12 cellular contexts compared by ENCODE assay signal in genomic region chr7:76424413-76425111, GRCh38. TPM values are rescaled to one million over a fixed set of nuclear protein-coding genes. Genes with fewer than 3 reads are reported as not detected.
DNase-seq lines count a peak whose midpoint lies in the region; ATAC-seq, FAIRE-seq and TF ChIP-seq lines count a peak whose summit lies in the region.
"Had no signal": no experiment of that assay in that cellular context is flagged by ENCODE, and none has a peak within 500 bp of the region (broad histone marks: within the 10 kb centered on the region; RNA-seq: fewer than 3 reads in every experiment).

ZP3 (plus strand) TSS chr7:76424950; CDS start chr7:76424965, 15 bp downstream.

- DNase-seq in GM12891 (ENCODE audit: insufficient read length, low spot score) (no peak), H7 (peak; percentile 26), NT2/D1 (ENCODE audit: low read depth, low spot score) (no peak), keratinocyte (ENCODE audit: low read depth, low spot score) (no peak), KG1 (lab: John Stamatoyannopoulos, UW) (no peak)
- DNase-seq in activated CD4-positive, alpha-beta T cell treated with anti-CD3 and anti-CD28 coated beads for 48 hours = no peak
- DNase-seq: OCI-M1 had no signal

- no peak for TF ChIP-seq CTCF in keratinocyte (optimal IDR thresholded peaks at IDR 0.05 in 1 of 3, IDR thresholded peaks at IDR 0.05 in 1 of 3, conservative IDR thresholded peaks at IDR 0.05 in 1 of 3; ENCODE audit: extremely low read depth in 1 of 3, insufficient read depth in 2 of 3, low read length in 3 of 3)

- H3K27me3 ChIP-seq in H7 (ENCODE audit: control insufficient read depth, insufficient read depth, low read length) = no peaks in the 10 kb centered on the region
- no peaks in the 10 kb centered on the region for H3K27me3 ChIP-seq in NT2/D1 (ENCODE audit: insufficient read depth, insufficient read length)
- no peaks in the 10 kb centered on the region for H3K27me3 ChIP-seq in keratinocyte (ENCODE audit: control insufficient read depth, extremely low read depth, insufficient read depth, low read length)

- H3K4me1 ChIP-seq in NT2/D1 (ENCODE audit: insufficient read depth, insufficient read length) (peaks cover 1% of the 10 kb centered on the region), keratinocyte (ENCODE audit: control insufficient read depth, extremely low read depth, insufficient read depth, low read length) (peaks cover 41% of the 10 kb centered on the region)

- H3K9ac ChIP-seq in NT2/D1 (ENCODE audit: insufficient read length, low read depth) (peak within 1 kb of the TSS; percentile 42), keratinocyte (ENCODE audit: control insufficient read depth, extremely low read depth, insufficient read depth, low read length) (peak within 1 kb of the TSS; percentile 92)

- no peaks in the 10 kb centered on the region for H3K79me2 ChIP-seq in keratinocyte (ENCODE audit: control insufficient read depth, insufficient read depth, low read length)

- H3K27ac ChIP-seq in keratinocyte (ENCODE audit: control insufficient read depth, insufficient read depth, low read length) = peak within 1 kb of the TSS; percentile 99
- H3K27ac ChIP-seq: HL-60 had no signal

- H4K20me1 ChIP-seq in keratinocyte (ENCODE audit: control insufficient read depth, extremely low read depth, insufficient read depth, low read length) = no peaks in the 10 kb centered on the region

- FAIRE-seq in GM12891 (lab: Jason Lieb, UNC) (no peak), keratinocyte (lab: Jason Lieb, UNC) (no peak)
- FAIRE-seq: endometrium had no signal

- H3K36me3 ChIP-seq in H7 (replicated peaks; ENCODE audit: control insufficient read depth, insufficient read depth, low read length) = no peaks in the 10 kb centered on the region
- H3K36me3 ChIP-seq in NT2/D1 (ENCODE audit: insufficient read depth, insufficient read length, low read length) = no peaks in the 10 kb centered on the region
- no peaks in the 10 kb centered on the region for H3K36me3 ChIP-seq in keratinocyte (ENCODE audit: control insufficient read depth in 2 of 2, extremely low read depth in 1 of 2, insufficient read depth in 2 of 2, low read length in 2 of 2)

- peak within 1 kb of the TSS; percentile 82 for H3K4me2 ChIP-seq in keratinocyte (ENCODE audit: control insufficient read depth, extremely low read depth, insufficient read depth, low read depth, low read length)

- H3K4me3 ChIP-seq in H7 (ENCODE audit: insufficient read depth, low read depth, low read length) (no peak within 1 kb of the TSS), NT2/D1 (ENCODE audit: insufficient read length, low read depth) (no peak within 1 kb of the TSS), keratinocyte (ENCODE audit: control insufficient read depth in 2 of 3, extremely low read depth in 1 of 3, insufficient read depth in 2 of 3, low read depth in 1 of 3, low read length in 3 of 3) (peak within 1 kb of the TSS in 1 of 3 experiments; percentile 35)
- H3K4me3 ChIP-seq: lung had no signal

- no peaks in the 10 kb centered on the region for H3K9me1 ChIP-seq in keratinocyte (ENCODE audit: control insufficient read depth, extremely low read depth, insufficient read depth, low read length)

- dilution Hi-C loops in keratinocyte (cut with MboI; ENCODE audit: extremely low pct_ligation_motif_present, low sequenced_read_pairs) = no loop called here

- TF ChIP-seq POLR2A in GM12891 (IDR thresholded peaks at IDR 0.05; ENCODE audit: low read depth, low read length) = no peak

- ATAC-seq in HG03025 (IDR thresholded peaks at IDR 0.05; ENCODE audit: low FRiP score, unreplicated experiment) = no peak
- no peak for ATAC-seq in GM21526 (IDR thresholded peaks at IDR 0.05; ENCODE audit: low FRiP score, unreplicated experiment)

- peak within 1 kb of the TSS; percentile 12 for H2AFZ ChIP-seq in keratinocyte (ENCODE audit: control insufficient read depth, low read length)

- H3K9me3 ChIP-seq in NT2/D1 (ENCODE audit: insufficient read depth, low read length) = no peaks in the 10 kb centered on the region
- H3K9me3 ChIP-seq in keratinocyte (ENCODE audit: control insufficient read depth, low read depth, low read length) = no peaks in the 10 kb centered on the region

TF ChIP-seq in GM12891, 5 proteins besides CTCF, POLR2A, EP300 and RAD21:
- TF ChIP-seq POU2F2 (IDR thresholded peaks at IDR 0.05; ENCODE audit: low read depth, low read length) = 0 out of 2 replicates have a peak, but pooled peaks have one; percentile 20
- TF ChIP-seq TAF1 (IDR thresholded peaks at IDR 0.05; ENCODE audit: low read depth, low read length) = no peak
TF ChIP-seq in GM12891: peak in this region for 1.

RNA-seq across cellular contexts. Expression of gene ZP3, which starts in this region (rescaled TPM):
- 3.6 TPM for polyA plus RNA-seq in GM12891 (2012; ENCODE audit: low read depth, missing spikeins)
- 5.3 and 6.9 TPM in 2 replicates for total RNA-seq in H7 (2014; rRNA removed; shearing (Covaris generic))
- polyA plus RNA-seq in keratinocyte = 6.9 to 13.6 TPM (median 7.7 TPM) in 3 replicates
- 6.0 TPM for polyA plus RNA-seq in keratinocyte (2011; ENCODE audit: low read depth)
- polyA plus RNA-seq in keratinocyte (2011; cell fraction: cytosol; rRNA removed) = 12.2 and 16.7 TPM in 2 replicates
- 7.9 and 10.3 TPM in 2 replicates for polyA plus RNA-seq in keratinocyte (2011; cell fraction: nucleus; rRNA removed)
- 13.7 and 24.8 TPM in 2 replicates for polyA plus RNA-seq in keratinocyte (2012; ENCODE audit: low replicate concordance)
- 22.5 to 25.0 TPM (median 24.6 TPM) in 3 replicates for polyA minus RNA-seq in keratinocyte
- polyA minus RNA-seq in keratinocyte (2011; cell fraction: cytosol; rRNA and poly(A)+ RNA removed) = 14.0 TPM
- polyA minus RNA-seq in keratinocyte (2011; cell fraction: nucleus; rRNA and poly(A)+ RNA removed) = 4.6 and 5.6 TPM in 2 replicates
